ENCODE assay signal across 8 cellular contexts in genomic region chr4:101200561-101200960, GRCh38.
DNase-seq lines count a peak whose midpoint lies in the region; ATAC-seq, FAIRE-seq and TF ChIP-seq lines count a peak whose summit lies in the region.

No MANE protein-coding gene starts in this region.

- H3K27me3 ChIP-seq in pancreas = no peaks in the 10 kb centered on the region

- FAIRE-seq in pancreas (lab: Jason Lieb, UNC) = no peak

- H3K9me3 ChIP-seq in pancreas = no peaks in the 10 kb centered on the region

- intact Hi-C loops in pancreas (cut with DNase I) = no loop called here

- 75 to 81% methylated on average over 4 of the region's 4 CpGs for WGBS in pancreas, 2 donors

- peak in 3 of 4 donors; percentile 43 to 78 (median 76) for ATAC-seq in pancreas

- no peaks in the 10 kb centered on the region for H3K36me3 ChIP-seq in pancreas

- DNase-seq in DMS53 (lab: John Stamatoyannopoulos, UW) (peak; percentile 70), OCI-M1 (lab: John Stamatoyannopoulos, UW) (peak; percentile 80), epithelial cell of esophagus (ENCODE audit: low read depth) (peak; percentile 91), pancreas (no peak), cerebellum (ENCODE audit: low spot score) (no peak), T-helper 9 cell (no peak)
- DNase-seq in activated effector memory CD4-positive, alpha-beta T cell treated with Interleukin-2 at 50 U/mL for 16 hours = no peak
- DNase-seq in activated CD4-positive, alpha-beta T cell treated with anti-CD3 and anti-CD28 coated beads for 1 hour = no peak

- no peak for TF ChIP-seq CTCF in epithelial cell of esophagus (IDR thresholded peaks at IDR 0.05; ENCODE audit: insufficient read depth, low read depth, low read length, missing control alignments)
- TF ChIP-seq CTCF in pancreas (IDR thresholded peaks at IDR 0.05) = no peak

- peaks cover 18 to 27% (median 22%) of the 10 kb centered on the region in 3 donors for H3K4me1 ChIP-seq in pancreas

- no peak overlapping the region for H3K27ac ChIP-seq in pancreas

- H3K4me3 ChIP-seq in epithelial cell of esophagus (ENCODE audit: low read length) (no peak overlapping the region), pancreas (no peak overlapping the region)

Comparison
In these comparisons a context has a peak if more than half of its experiments do, and no peak if none do; other contexts are left out.
1. DNase-seq: peak in DMS53 (single experiment), OCI-M1 (single experiment) and epithelial cell of esophagus (single experiment); none in pancreas (0 of 6), cerebellum (single experiment), activated effector memory CD4-positive, alpha-beta T cell treated with Interleukin-2 at 50 U/mL for 16 hours (single experiment), activated CD4-positive, alpha-beta T cell treated with anti-CD3 and anti-CD28 coated beads for 1 hour (single experiment) and T-helper 9 cell (single experiment).